Comparison of ENCODE assay signal across 11 cellular contexts in genomic region chr3:130963878-130964277, GRCh38.
DNase-seq lines count a peak whose midpoint lies in the region; ATAC-seq and TF ChIP-seq lines count a peak whose summit lies in the region.
"Had no signal": no experiment of that assay in that cellular context is flagged by ENCODE, and none has a peak within 500 bp of the region (broad histone marks: within the 10 kb centered on the region; RNA-seq: fewer than 3 reads in every experiment).

No MANE protein-coding gene starts in this region.

- in situ Hi-C loops in HAP-1 (cut with MboI; ENCODE audit: low sequenced_read_pairs) (no loop called here), GM13976 (cut with MboI; ENCODE audit: low sequenced_read_pairs, unreplicated experiment) (no loop called here)

- H3K27me3 ChIP-seq in HAP-1 (ENCODE audit: low read depth): no peaks in the 10 kb centered on the region
- peaks cover 3% of the 10 kb centered on the region for H3K27me3 ChIP-seq in RWPE2 (ENCODE audit: insufficient read depth, poor library complexity, severe bottlenecking)
- H3K27me3 ChIP-seq in colonic mucosa: no peaks in the 10 kb centered on the region
- H3K27me3 ChIP-seq: adrenal gland had no signal

- intact Hi-C loops in colonic mucosa (cut with DNase I): no loop called here

- peak; percentile 99 for ATAC-seq in RWPE2 (ENCODE audit: low read depth)
- ATAC-seq: left cardiac atrium had no signal

- H3K9me3 ChIP-seq in HAP-1 (no peaks in the 10 kb centered on the region), RWPE2 (ENCODE audit: severe bottlenecking) (no peaks in the 10 kb centered on the region), colonic mucosa (no peaks in the 10 kb centered on the region)
- H3K9me3 ChIP-seq: adrenal gland had no signal

- DNase-seq in HAP-1 (ENCODE audit: low spot score in 2 of 2) (peak; percentile 76 to 97), RWPE2 (ENCODE audit: low spot score) (no peak), fibroblast of pulmonary artery (ENCODE audit: low read depth) (peak; percentile 99), retinal pigment epithelial cell (ENCODE audit: low read depth) (peak; percentile 72), GM13976 (ENCODE audit: low spot score) (no peak), colonic mucosa (no peak), GM19240 (ENCODE audit: insufficient read length, low spot score) (no peak)
- no peak for DNase-seq in activated CD8-positive, alpha-beta memory T cell treated with anti-CD3 and anti-CD28 coated beads for 24 hours
- DNase-seq: adrenal gland, left cardiac atrium, NCI-H1694 treated with DMSO at 0.1 percent for 48 hours had no signal

- peaks cover 40% of the 10 kb centered on the region; the same call in 1 of the 2 replicates for H3K36me3 ChIP-seq in HAP-1 (replicated peaks)
- H3K36me3 ChIP-seq in RWPE2 (ENCODE audit: low read depth): peaks cover 68% of the 10 kb centered on the region
- H3K36me3 ChIP-seq in colonic mucosa: no peaks in the 10 kb centered on the region

- H3K4me3 ChIP-seq in HAP-1 (no peak overlapping the region), RWPE2 (ENCODE audit: severe bottlenecking) (no peak overlapping the region), fibroblast of pulmonary artery (replicated peaks; ENCODE audit: low read depth, low read length) (no peak overlapping the region), retinal pigment epithelial cell (ENCODE audit: low read length) (no peak overlapping the region), colonic mucosa (no peak overlapping the region)
- H3K4me3 ChIP-seq: adrenal gland had no signal

- H3K4me1 ChIP-seq in HAP-1 (peaks cover 30% of the 10 kb centered on the region), RWPE2 (ENCODE audit: insufficient read depth, poor library complexity, severe bottlenecking) (peaks cover 19% of the 10 kb centered on the region), colonic mucosa (no peaks in the 10 kb centered on the region)
- H3K4me1 ChIP-seq: adrenal gland had no signal

- peak overlapping the region; percentile 80 for H3K27ac ChIP-seq in RWPE2 (ENCODE audit: poor library complexity, severe bottlenecking)
- H3K27ac ChIP-seq in colonic mucosa: no peak overlapping the region
- H3K27ac ChIP-seq: adrenal gland had no signal

- no peak overlapping the region for H3K9ac ChIP-seq in colonic mucosa (ENCODE audit: low read depth in 2 of 2, low read length in 2 of 2)

- TF ChIP-seq CTCF in RWPE2 (IDR thresholded peaks at IDR 0.05; ENCODE audit: poor library complexity, severe bottlenecking) (no peak), fibroblast of pulmonary artery (IDR thresholded peaks at IDR 0.05; ENCODE audit: low read length, missing control alignments) (no peak), retinal pigment epithelial cell (conservative IDR thresholded peaks at IDR 0.05; ENCODE audit: low read depth, low read length) (no peak), GM13976 (IDR thresholded peaks at IDR 0.05; ENCODE audit: borderline replicate concordance, control extremely low read depth, extremely low read depth, insufficient read depth, missing control alignments) (no peak), colonic mucosa (IDR thresholded peaks at IDR 0.05) (no peak)

Comparison
In these comparisons a context has a peak if more than half of its experiments do, and no peak if none do; other contexts are left out.
1. DNase-seq: peak in HAP-1 (2 of 2), fibroblast of pulmonary artery (single experiment) and retinal pigment epithelial cell (single experiment); none in RWPE2 (single experiment), GM13976 (single experiment), activated CD8-positive, alpha-beta memory T cell treated with anti-CD3 and anti-CD28 coated beads for 24 hours (single experiment), colonic mucosa (single experiment) and GM19240 (single experiment).